Comparison of ENCODE assay signal across 13 cellular contexts in genomic region chr9:87663556-87663955, GRCh38.
DNase-seq lines count a peak whose midpoint lies in the region; ATAC-seq and TF ChIP-seq lines count a peak whose summit lies in the region.
"Had no signal": no experiment of that assay in that cellular context is flagged by ENCODE, and none has a peak within 500 bp of the region (broad histone marks: within the 10 kb centered on the region; RNA-seq: fewer than 3 reads in every experiment).

No MANE protein-coding gene starts in this region.

- no peak overlapping the region for H3K4me3 ChIP-seq in adipocyte (ENCODE audit: low read length)
- H3K4me3 ChIP-seq: A549, BLaER1, GM12878, GM23248 had no signal

- no peak overlapping the region for H2BK20ac ChIP-seq in H9 (ENCODE audit: low read depth, low read length, poor library complexity, severe bottlenecking)

- H4K20me1 ChIP-seq in H9 (ENCODE audit: control insufficient read depth, insufficient read depth, insufficient read length): no peaks in the 10 kb centered on the region
- H4K20me1 ChIP-seq: BLaER1 had no signal

- no peak overlapping the region for H3K4ac ChIP-seq in H9 (ENCODE audit: low read depth, low read length)

- H4K5ac ChIP-seq in H9 (ENCODE audit: insufficient read length, low read depth, low read length): no peak overlapping the region

- H3K9me3 Mint-ChIP-seq in H9: peaks cover 31 to 34% of the 10 kb centered on the region in 2 experiments

- H3K27me3 ChIP-seq in H9 (ENCODE audit: insufficient read depth, low read length) (no peaks in the 10 kb centered on the region), adipocyte (replicated peaks; ENCODE audit: control insufficient read depth, insufficient read depth, low read length) (no peaks in the 10 kb centered on the region)
- H3K27me3 ChIP-seq: BLaER1 had no signal

- H3K4me1 Mint-ChIP-seq in H9: peaks cover 9 to 18% of the 10 kb centered on the region in 2 experiments

- H3K9me3 ChIP-seq in H9 (ENCODE audit: control insufficient read depth, low read depth, low read length): peaks cover 4% of the 10 kb centered on the region
- H3K9me3 ChIP-seq in adipocyte (ENCODE audit: control insufficient read depth, low read length): peaks cover 9% of the 10 kb centered on the region

- POLR2A ChIA-PET in HEK293T (lab: Yijun Ruan, JAX): no interaction called here

- H2BK120ac ChIP-seq in H9 (ENCODE audit: low read depth, low read length, poor library complexity, severe bottlenecking): no peak overlapping the region

- intact Hi-C loops in sciatic nerve (cut with DNase I): loop anchor here (5.0 kb wide), 1 partner anchor 331 kb away; no protein-coding TSS in a partner anchor

- no peak overlapping the region for H2BK12ac ChIP-seq in H9 (ENCODE audit: insufficient read length, low read depth, low read length)

- no peak overlapping the region for H3K9ac ChIP-seq in H9 (ENCODE audit: extremely low read depth, insufficient read length, low read length)
- peak overlapping the region; percentile 12 for H3K9ac ChIP-seq in adipocyte (ENCODE audit: low read length)
- H3K9ac ChIP-seq: BLaER1, GM23248 had no signal

- no peak overlapping the region; the same call in 1 of the 2 replicates for H3K14ac ChIP-seq in H9 (ENCODE audit: insufficient read depth, low read length)

- H3K79me1 ChIP-seq in H9 (ENCODE audit: insufficient read depth, low read depth, low read length, poor library complexity, severe bottlenecking): no peaks in the 10 kb centered on the region

- no peak overlapping the region for H2AFZ ChIP-seq in H9 (ENCODE audit: low read length)
- H2AFZ ChIP-seq: GM23248 had no signal

- peak overlapping the region in 1 of 3 experiments; percentile 63; a peak in 1 of 7 replicates for H3K27ac Mint-ChIP-seq in H9
- H3K27ac Mint-ChIP-seq: CD4-positive, alpha-beta memory T cell had no signal

- CTCF ChIA-PET in HEK293T (lab: Yijun Ruan, JAX): interaction anchor here (1.0 to 1.7 kb wide), 4 partner anchors 10 to 326 kb away, joined by 3 to 8 read pairs (median 4); no protein-coding TSS in a partner anchor

- H3K23me2 ChIP-seq in H9 (ENCODE audit: insufficient read length, low read depth, low read length, poor library complexity, severe bottlenecking): no peaks in the 10 kb centered on the region

- no peak overlapping the region for H3K4me2 ChIP-seq in H9 (ENCODE audit: insufficient read depth, insufficient read length, low read length)
- H3K4me2 ChIP-seq: BLaER1 had no signal

- no peak overlapping the region for H3T11ph ChIP-seq in H9 (ENCODE audit: low read length)

- H3K36me3 ChIP-seq in adipocyte (ENCODE audit: control insufficient read depth, insufficient read depth, low read length, severe bottlenecking): peaks cover 7% of the 10 kb centered on the region
- H3K36me3 ChIP-seq: BLaER1 had no signal

- WGBS in H9 (ENCODE audit: extremely low coverage, insufficient read length, low lambda C conversion rate): no CpG with 5 or more reads among the region's 6 CpGs

- H3K4me1 ChIP-seq in H9 (ENCODE audit: insufficient read depth, low read length) (no peaks in the 10 kb centered on the region), adipocyte (ENCODE audit: control insufficient read depth, insufficient read depth, low read length) (no peaks in the 10 kb centered on the region)
- H3K4me1 ChIP-seq: BLaER1 had no signal

- H3K56ac ChIP-seq in H9 (ENCODE audit: insufficient read length, low read depth, low read length): no peak overlapping the region

- no peak overlapping the region for H4K91ac ChIP-seq in H9 (ENCODE audit: insufficient read length, low read depth, low read length)

- H2BK5ac ChIP-seq in H9 (ENCODE audit: insufficient read length, low read length): no peak overlapping the region

- no peak overlapping the region; a peak in 1 of 5 replicates for H3K4me3 Mint-ChIP-seq in H9
- H3K4me3 Mint-ChIP-seq: CD4-positive, alpha-beta memory T cell had no signal

- no peak for TF ChIP-seq CTCF in H9 (conservative IDR thresholded peaks at IDR 0.05)

- H2BK15ac ChIP-seq in H9 (ENCODE audit: low read depth, low read length): no peak overlapping the region

- H3K27me3 Mint-ChIP-seq in H9 (ENCODE audit: low read depth): no peaks in the 10 kb centered on the region; the same call in 1 of the 2 replicates

- no peak overlapping the region for H3K18ac ChIP-seq in H9 (ENCODE audit: insufficient read length, low read depth, low read length)

- H3K36me3 Mint-ChIP-seq in H9 (ENCODE audit: insufficient read depth in 1 of 3, low read depth in 3 of 3): peaks cover 76 to 82% (median 79%) of the 10 kb centered on the region in 3 experiments
- H3K36me3 Mint-ChIP-seq: CD4-positive, alpha-beta memory T cell had no signal

- H2AK5ac ChIP-seq in H9 (ENCODE audit: insufficient read length, low read length): no peak overlapping the region

- no peak overlapping the region for H4K8ac ChIP-seq in H9 (replicated peaks; ENCODE audit: insufficient read length, low read depth, low read length)

- DNase-seq in H9: peak; percentile 24
- DNase-seq in adipocyte (ENCODE audit: low read depth): no peak
- peak; percentile 30 for DNase-seq in islet precursor cell
- no peak for DNase-seq in sciatic nerve (ENCODE audit: low spot score)
- no peak for DNase-seq in NCI-H69 (lab: John Stamatoyannopoulos, UW)
- DNase-seq in HEK293T (ENCODE audit: extremely low spot score): no peak
- no peak for DNase-seq in DMS53 treated with DMSO at 0.1 percent for 48 hours (lab: John Stamatoyannopoulos, UW; ENCODE audit: unreplicated experiment)
- DNase-seq: DMS153 had no signal

- no peak overlapping the region for H3K27ac ChIP-seq in H9 (ENCODE audit: insufficient read length, low read depth, low read length)
- H3K27ac ChIP-seq: BLaER1, GM23248 had no signal

- H3K79me2 ChIP-seq in H9 (ENCODE audit: insufficient read depth, low read length): no peaks in the 10 kb centered on the region

- no peak overlapping the region for H3K23ac ChIP-seq in H9 (ENCODE audit: insufficient read length, low read depth, low read length)

- ATAC-seq in sciatic nerve: peak; percentile 5

TF ChIP-seq in HEK293T, 16 proteins besides CTCF, POLR2A, EP300 and RAD21:
- TF ChIP-seq FOXM1 (IDR thresholded peaks at IDR 0.05; ENCODE audit: borderline replicate concordance) (no peak), LEF1 (IDR thresholded peaks at IDR 0.05; ENCODE audit: borderline replicate concordance) (no peak), CTBP1 (IDR thresholded peaks at IDR 0.05; ENCODE audit: borderline replicate concordance) (no peak), FOXK2 (IDR thresholded peaks at IDR 0.05) (no peak), L3MBTL2 (conservative IDR thresholded peaks at IDR 0.05) (no peak), PKNOX1 (IDR thresholded peaks at IDR 0.05) (no peak), ZNF384 (IDR thresholded peaks at IDR 0.05) (no peak), TARDBP (IDR thresholded peaks at IDR 0.05) (no peak), ARNT (IDR thresholded peaks at IDR 0.05) (no peak), HDGF (IDR thresholded peaks at IDR 0.05; ENCODE audit: borderline replicate concordance) (no peak), ELF4 (IDR thresholded peaks at IDR 0.05) (no peak), BHLHE40 (IDR thresholded peaks at IDR 0.05; ENCODE audit: borderline replicate concordance) (no peak), SP1 (IDR thresholded peaks at IDR 0.05) (no peak), SUZ12 (IDR thresholded peaks at IDR 0.05) (no peak), FOXA1 (IDR thresholded peaks at IDR 0.05) (no peak), NFRKB (IDR thresholded peaks at IDR 0.05) (no peak)

Comparison
In these comparisons a context has a peak if more than half of its experiments do, and no peak if none do; other contexts are left out.
1. DNase-seq: peak in H9 (single experiment) and islet precursor cell (single experiment); none in adipocyte (single experiment), sciatic nerve (single experiment), NCI-H69 (single experiment), HEK293T (single experiment) and DMS53 treated with DMSO at 0.1 percent for 48 hours (single experiment).